ENCODE assay signal across 15 cellular contexts in genomic region chr10:69918036-69918435, GRCh38.
A peak's percentile ranks its signal among the peaks of the same experiment; 100 is the strongest.
DNase-seq lines count a peak whose midpoint lies in the region; ATAC-seq and TF ChIP-seq lines count a peak whose summit lies in the region.
"Had no signal": no experiment of that assay in that cellular context is flagged by ENCODE, and none has a peak within 500 bp of the region (broad histone marks: within the 10 kb centered on the region; RNA-seq: fewer than 3 reads in every experiment).

No MANE protein-coding gene starts in this region.

- no peak overlapping the region for H3K9ac ChIP-seq in neural progenitor cell
- H3K9ac ChIP-seq: BLaER1 had no signal

- H3K36me3 Mint-ChIP-seq in Caco-2 (ENCODE audit: insufficient read depth, unreplicated experiment) (no peaks in the 10 kb centered on the region), neural progenitor cell (no peaks in the 10 kb centered on the region)
- H3K36me3 Mint-ChIP-seq in activated T-cell treated with anti-CD3 and anti-CD28 coated beads, Interleukin-2, amount 50 U/mL, for 72 hours (ENCODE audit: insufficient read depth in 2 of 2): no peaks in the 10 kb centered on the region
- H3K36me3 Mint-ChIP-seq: CD4-positive, CD25-positive, alpha-beta regulatory T cell; CD8-positive, alpha-beta T cell had no signal

- H3K27me3 ChIP-seq in Caco-2 (replicated peaks; ENCODE audit: control insufficient read depth, insufficient read depth, low read length): peaks cover 6% of the 10 kb centered on the region
- no peaks in the 10 kb centered on the region for H3K27me3 ChIP-seq in H7 (ENCODE audit: control insufficient read depth, insufficient read depth, low read length)
- no peaks in the 10 kb centered on the region for H3K27me3 ChIP-seq in brain microvascular endothelial cell (replicated peaks)
- H3K27me3 ChIP-seq in neural progenitor cell: no peaks in the 10 kb centered on the region
- H3K27me3 ChIP-seq: BLaER1 had no signal

- H3K9me3 ChIP-seq in Caco-2: no peaks in the 10 kb centered on the region
- H3K9me3 ChIP-seq in neural progenitor cell (ENCODE audit: low read depth): no peaks in the 10 kb centered on the region
- H3K9me3 ChIP-seq: BLaER1 had no signal

- TF ChIP-seq CTCF in Caco-2 (IDR thresholded peaks at IDR 0.05; ENCODE audit: insufficient read depth in 1 of 2, low read depth in 1 of 2, low read length in 1 of 2, severe bottlenecking in 1 of 2, unreplicated experiment in 1 of 2): peak; percentile 20 to 45
- TF ChIP-seq CTCF in brain microvascular endothelial cell (IDR thresholded peaks at IDR 0.05; ENCODE audit: low read depth, low read length, missing control alignments): peak; percentile 10
- TF ChIP-seq CTCF in neural progenitor cell (IDR thresholded peaks at IDR 0.05): peak; percentile 18

- no peak overlapping the region for H2AFZ ChIP-seq in neural progenitor cell (replicated peaks)

- H3F3A ChIP-seq in neural progenitor cell (ENCODE audit: low read depth): peaks cover 3% of the 10 kb centered on the region

- no peak for DNase-seq in Caco-2
- DNase-seq in H7: peak; percentile 77
- no peak for DNase-seq in brain microvascular endothelial cell
- peak; percentile 30 for DNase-seq in neural progenitor cell (ENCODE audit: low spot score)
- DNase-seq in NCI-H2081 (lab: John Stamatoyannopoulos, UW): no peak
- DNase-seq in activated T-cell treated with anti-CD3 and anti-CD28 coated beads, Interleukin-2, amount 50 U/mL, for 72 hours: no peak
- DNase-seq in GOT3 (lab: John Stamatoyannopoulos, UW): no peak
- DNase-seq: CD4-positive, CD25-positive, alpha-beta regulatory T cell; CD8-positive, alpha-beta T cell; DMS153; DND-41 had no signal

- ATAC-seq in activated T-cell treated with anti-CD3 and anti-CD28 coated beads, Interleukin-2, amount 50 U/mL, for 72 hours (replicated peaks in 1 of 2): no peak
- ATAC-seq in HG03354 (IDR thresholded peaks at IDR 0.05; ENCODE audit: poor library complexity, severe bottlenecking, unreplicated experiment): no peak
- ATAC-seq: CD8-positive, alpha-beta T cell; HCT116 had no signal

- POLR2A ChIA-PET in Caco-2 (lab: Charles Lee): no interaction called here

- H4K20me1 ChIP-seq in neural progenitor cell (ENCODE audit: low read depth): no peaks in the 10 kb centered on the region
- H4K20me1 ChIP-seq: BLaER1 had no signal

- H3K4me3 ChIP-seq in Caco-2 (ENCODE audit: low read depth, low read length) (no peak overlapping the region), H7 (ENCODE audit: insufficient read depth, low read depth, low read length) (no peak overlapping the region), brain microvascular endothelial cell (ENCODE audit: low read depth, low read length) (no peak overlapping the region), neural progenitor cell (no peak overlapping the region)
- H3K4me3 ChIP-seq: BLaER1 had no signal

- H3K79me2 ChIP-seq in neural progenitor cell (ENCODE audit: low read depth): no peaks in the 10 kb centered on the region

- no peak overlapping the region for H3K27ac ChIP-seq in brain microvascular endothelial cell
- no peak overlapping the region for H3K27ac ChIP-seq in neural progenitor cell
- H3K27ac ChIP-seq: BLaER1, C4-2B had no signal

- CTCF ChIA-PET in Caco-2 (lab: Charles Lee): interaction anchor here (2.4 to 5.2 kb wide), 3 partner anchors 18 to 40 kb away, joined by 12 to 192 read pairs (median 90); no protein-coding TSS in a partner anchor

- H3K36me3 ChIP-seq in Caco-2 (ENCODE audit: control insufficient read depth, insufficient read depth, low read length) (no peaks in the 10 kb centered on the region), H7 (replicated peaks; ENCODE audit: control insufficient read depth, insufficient read depth, low read length) (no peaks in the 10 kb centered on the region), brain microvascular endothelial cell (replicated peaks) (peaks cover 6% of the 10 kb centered on the region), neural progenitor cell (no peaks in the 10 kb centered on the region)
- H3K36me3 ChIP-seq: BLaER1 had no signal

- H3K27me3 Mint-ChIP-seq in Caco-2 (ENCODE audit: insufficient read depth, unreplicated experiment) (peaks cover 13% of the 10 kb centered on the region), neural progenitor cell (ENCODE audit: insufficient read depth, low read depth) (peaks cover 8% of the 10 kb centered on the region)
- no peaks in the 10 kb centered on the region for H3K27me3 Mint-ChIP-seq in activated T-cell treated with anti-CD3 and anti-CD28 coated beads, Interleukin-2, amount 50 U/mL, for 72 hours (ENCODE audit: low read depth)
- H3K27me3 Mint-ChIP-seq: CD4-positive, CD25-positive, alpha-beta regulatory T cell had no signal

- H3K4me1 Mint-ChIP-seq in Caco-2 (ENCODE audit: low read depth, unreplicated experiment) (no peaks in the 10 kb centered on the region), neural progenitor cell (peaks cover 15% of the 10 kb centered on the region)
- no peaks in the 10 kb centered on the region for H3K4me1 Mint-ChIP-seq in activated T-cell treated with anti-CD3 and anti-CD28 coated beads, Interleukin-2, amount 50 U/mL, for 72 hours (ENCODE audit: low read depth)
- H3K4me1 Mint-ChIP-seq: CD4-positive, CD25-positive, alpha-beta regulatory T cell had no signal

- no peaks in the 10 kb centered on the region for H3K9me3 Mint-ChIP-seq in Caco-2 (ENCODE audit: unreplicated experiment)
- H3K9me3 Mint-ChIP-seq in neural progenitor cell: no peaks in the 10 kb centered on the region
- H3K9me3 Mint-ChIP-seq in activated T-cell treated with anti-CD3 and anti-CD28 coated beads, Interleukin-2, amount 50 U/mL, for 72 hours: no peaks in the 10 kb centered on the region
- H3K9me3 Mint-ChIP-seq: CD4-positive, CD25-positive, alpha-beta regulatory T cell; CD8-positive, alpha-beta T cell had no signal

- no TSS peak for BruUV-seq in Caco-2 (replicated peaks; lab: Mats Ljungman, UMichigan)

- H3K4me2 ChIP-seq in neural progenitor cell: no peak overlapping the region
- H3K4me2 ChIP-seq: BLaER1 had no signal

- intact Hi-C loops in Caco-2 (cut with micrococcal nuclease; ENCODE audit: unreplicated experiment): no loop called here

- in situ Hi-C loops in brain microvascular endothelial cell (cut with HindIII; ENCODE audit: low pct_ligation_motif_present, low sequenced_read_pairs): loop anchor here (10.0 to 25.0 kb wide), 2 partner anchors 113 to 256 kb away; partner anchors contain the start of gene COL13A1

- H3K4me3 Mint-ChIP-seq in Caco-2 (ENCODE audit: unreplicated experiment): no peak overlapping the region
- no peak overlapping the region for H3K4me3 Mint-ChIP-seq in neural progenitor cell
- no peak overlapping the region for H3K4me3 Mint-ChIP-seq in activated T-cell treated with anti-CD3 and anti-CD28 coated beads, Interleukin-2, amount 50 U/mL, for 72 hours
- H3K4me3 Mint-ChIP-seq: CD4-positive, CD25-positive, alpha-beta regulatory T cell; CD8-positive, alpha-beta T cell had no signal

- H3K4me1 ChIP-seq in Caco-2 (no peaks in the 10 kb centered on the region), neural progenitor cell (peaks cover 22% of the 10 kb centered on the region)

- H3K27ac Mint-ChIP-seq in Caco-2 (ENCODE audit: unreplicated experiment): no peak overlapping the region
- no peak overlapping the region for H3K27ac Mint-ChIP-seq in neural progenitor cell
- no peak overlapping the region for H3K27ac Mint-ChIP-seq in activated T-cell treated with anti-CD3 and anti-CD28 coated beads, Interleukin-2, amount 50 U/mL, for 72 hours
- H3K27ac Mint-ChIP-seq: CD4-positive, CD25-positive, alpha-beta regulatory T cell; CD8-positive, alpha-beta T cell had no signal

Comparison
In these comparisons a context has a peak if more than half of its experiments do, and no peak if none do; other contexts are left out.
1. DNase-seq: peak in H7 (single experiment) and neural progenitor cell (single experiment); none in Caco-2 (0 of 2), brain microvascular endothelial cell (single experiment), NCI-H2081 (0 of 2), activated T-cell treated with anti-CD3 and anti-CD28 coated beads, Interleukin-2, amount 50 U/mL, for 72 hours (0 of 2) and GOT3 (single experiment).
2. Peak in every context shown above with its lines, with median percentiles within 50 percentile points of each other: CTCF ChIP-seq.